8 cellular contexts compared by ENCODE assay signal in genomic region chr16:56911771-56912541, GRCh38. TPM values are rescaled to one million over a fixed set of nuclear protein-coding genes. Genes with fewer than 3 reads are reported as not detected.
DNase-seq lines count a peak whose midpoint lies in the region; ATAC-seq and FAIRE-seq lines count a peak whose summit lies in the region.

No MANE protein-coding gene starts in this region.

- H3K27me3 Mint-ChIP-seq in T-helper 17 cell, result peaks cover 12% of the 10 kb centered on the region

- FAIRE-seq in urothelium cell line (lab: Jason Lieb, UNC), result no peak

- H3K4me3 Mint-ChIP-seq in T-helper 17 cell, result no peak overlapping the region

- H3K9me3 ChIP-seq in T-helper 17 cell (ENCODE audit: control insufficient read depth, low read length, poor library complexity, severe bottlenecking), result no peaks in the 10 kb centered on the region

- ATAC-seq in GM18868 (IDR thresholded peaks at IDR 0.05; ENCODE audit: unreplicated experiment), result peak; percentile 64
- peak; percentile 57 for ATAC-seq in HG03045 (IDR thresholded peaks at IDR 0.05; ENCODE audit: unreplicated experiment)
- peak; percentile 57 for ATAC-seq in T-helper 17 cell

- peaks cover 9% of the 10 kb centered on the region for H3K4me1 Mint-ChIP-seq in T-helper 17 cell

- H3K36me3 Mint-ChIP-seq in T-helper 17 cell (ENCODE audit: low read depth), result no peaks in the 10 kb centered on the region

- DNase-seq in T-helper 17 cell (no peak), kidney tubule cell (ENCODE audit: low spot score) (peak; percentile 65), urothelium cell line (ENCODE audit: low spot score) (peak; percentile 57), RKO (ENCODE audit: low spot score) (no peak), DMS53 treated with DMSO at 0.1 percent for 48 hours (lab: John Stamatoyannopoulos, UW; ENCODE audit: unreplicated experiment) (no peak)
- DNase-seq in stimulated activated CD4-positive, alpha-beta T cell treated with anti-CD3 and anti-CD28 coated beads, Interleukin-12 subunit alpha, Interleukin-12 subunit beta, amount 100 ng/mL, for 4 hours, result no peak

- H3K27ac Mint-ChIP-seq in T-helper 17 cell, result peak overlapping the region; percentile 74

RNA-seq across cellular contexts. Expression of gene HERPUD1, which starts 20.0 kb away (rescaled TPM):
- 100 to 1,000 TPM; 225 to 255 TPM for total RNA-seq in T-helper 17 cell

RNA-seq across cellular contexts. Expression of gene SLC12A3, which starts 46.9 kb away (rescaled TPM):
- not detected for total RNA-seq in T-helper 17 cell

RNA-seq across cellular contexts. Expression of gene CETP, which starts 49.8 kb away (rescaled TPM):
- 1 to 10 TPM in 1 of 2 donors, not detected in 1; 2.3 TPM for total RNA-seq in T-helper 17 cell

Comparison
In these comparisons a context has a peak if more than half of its experiments do, and no peak if none do; other contexts are left out.
1. DNase-seq: peak in kidney tubule cell (single experiment) and urothelium cell line (single experiment); none in T-helper 17 cell (0 of 3), RKO (single experiment), stimulated activated CD4-positive, alpha-beta T cell treated with anti-CD3 and anti-CD28 coated beads, Interleukin-12 subunit alpha, Interleukin-12 subunit beta, amount 100 ng/mL, for 4 hours (single experiment) and DMS53 treated with DMSO at 0.1 percent for 48 hours (single experiment).
2. Peak in every context shown above with its lines, with median percentiles within 50 percentile points of each other: ATAC-seq.